ENCODE assay signal across 8 cellular contexts in genomic region chr7:50092579-50093411, GRCh38. TPM values are rescaled to one million over a fixed set of nuclear protein-coding genes. Genes with fewer than 3 reads are reported as not detected.
DNase-seq lines count a peak whose midpoint lies in the region; ATAC-seq and TF ChIP-seq lines count a peak whose summit lies in the region.

Gene ZPBP (minus strand): TSS chr7:50093246. CDS start chr7:50093194, 52 bp downstream.

- H3K4me1 ChIP-seq in A673 (ENCODE audit: insufficient read depth, low read length, poor library complexity, severe bottlenecking): no peaks in the 10 kb centered on the region

- BruUV-seq in A673 (replicated peaks; lab: Mats Ljungman, UMichigan): no TSS peak

- no peak within 1 kb of the TSS for H3K27ac ChIP-seq in A673 (ENCODE audit: low read depth, low read length, poor library complexity, severe bottlenecking)

- ATAC-seq in GM18505 (IDR thresholded peaks at IDR 0.05; ENCODE audit: unreplicated experiment): peak; percentile 73
- peak; percentile 66 for ATAC-seq in HG02973 (IDR thresholded peaks at IDR 0.05; ENCODE audit: unreplicated experiment)

- peak within 1 kb of the TSS; percentile 38 for H3K4me3 ChIP-seq in A673 (ENCODE audit: low read depth, low read length, poor library complexity, severe bottlenecking)

- CTCF ChIA-PET in A673 (lab: Charles Lee): interaction anchor here (0.5 to 1.1 kb wide), 6 partner anchors 14 to 1070 kb away, joined by 3 to 14 read pairs (median 6); no protein-coding TSS in a partner anchor

- H3K36me3 ChIP-seq in A673 (ENCODE audit: insufficient read depth, low read length, poor library complexity, severe bottlenecking): no peaks in the 10 kb centered on the region

- intact Hi-C loops in A673 (cut with micrococcal nuclease; ENCODE audit: unreplicated experiment): loop anchor here (1.0 to 5.0 kb wide), 6 partner anchors 275 to 1275 kb away; no protein-coding TSS in a partner anchor

- peak; percentile 82 for TF ChIP-seq CTCF in A673 (conservative IDR thresholded peaks at IDR 0.05; ENCODE audit: low read depth, low read length)

- H3K27me3 ChIP-seq in A673 (replicated peaks; ENCODE audit: insufficient read depth, low read depth, low read length, poor library complexity): peaks cover 17% of the 10 kb centered on the region

- POLR2A ChIA-PET in A673 (lab: Charles Lee; ENCODE audit: low non-redundant PET): no interaction called here

- TF ChIP-seq POLR2A in GM18505 (IDR thresholded peaks at IDR 0.05; ENCODE audit: borderline replicate concordance, extremely low read depth, insufficient read depth, insufficient read length): no peak

- no peaks in the 10 kb centered on the region for H3K9me3 ChIP-seq in A673 (ENCODE audit: low read depth, low read length, poor library complexity, severe bottlenecking)

- DNase-seq in A673 (ENCODE audit: low spot score) (peak; percentile 59), NCI-H2171 (lab: John Stamatoyannopoulos, UW) (peak; percentile 20), ecto neural progenitor cell (ENCODE audit: low spot score) (peak; percentile 54), midbrain (lab: John Stamatoyannopoulos, UW) (peak; percentile 46)
- peak; percentile 71 for DNase-seq in activated CD4-positive, alpha-beta T cell treated with anti-CD3 and anti-CD28 coated beads for 48 hours
- DNase-seq in stimulated activated CD8-positive, alpha-beta memory T cell treated with anti-CD3 and anti-CD28 coated beads, Interleukin-7, amount 100 ng/mL, for 48 hours (ENCODE audit: extremely low read depth in 1 of 2, low read depth in 1 of 2): peak; percentile 15 to 32

RNA-seq across cellular contexts. Expression of gene ZPBP, which starts in this region (rescaled TPM):
- not detected in 2 replicates for total RNA-seq in A673 (2021)

Comparison
In these comparisons a context has a peak if more than half of its experiments do, and no peak if none do; other contexts are left out.
1. Peak in DNase-seq and H3K4me3 ChIP-seq in A673; RNA of the gene not detected or under 1 TPM.
2. DNase-seq: peak in every context shown above with its lines; median percentile 71 in activated CD4-positive, alpha-beta T cell treated with anti-CD3 and anti-CD28 coated beads for 48 hours; 59 in A673; 54 in ecto neural progenitor cell; 46 in midbrain; 24 in stimulated activated CD8-positive, alpha-beta memory T cell treated with anti-CD3 and anti-CD28 coated beads, Interleukin-7, amount 100 ng/mL, for 48 hours; 20 in NCI-H2171.